Comparison of ENCODE assay signal across 8 cellular contexts in the genomic region with DNA sequence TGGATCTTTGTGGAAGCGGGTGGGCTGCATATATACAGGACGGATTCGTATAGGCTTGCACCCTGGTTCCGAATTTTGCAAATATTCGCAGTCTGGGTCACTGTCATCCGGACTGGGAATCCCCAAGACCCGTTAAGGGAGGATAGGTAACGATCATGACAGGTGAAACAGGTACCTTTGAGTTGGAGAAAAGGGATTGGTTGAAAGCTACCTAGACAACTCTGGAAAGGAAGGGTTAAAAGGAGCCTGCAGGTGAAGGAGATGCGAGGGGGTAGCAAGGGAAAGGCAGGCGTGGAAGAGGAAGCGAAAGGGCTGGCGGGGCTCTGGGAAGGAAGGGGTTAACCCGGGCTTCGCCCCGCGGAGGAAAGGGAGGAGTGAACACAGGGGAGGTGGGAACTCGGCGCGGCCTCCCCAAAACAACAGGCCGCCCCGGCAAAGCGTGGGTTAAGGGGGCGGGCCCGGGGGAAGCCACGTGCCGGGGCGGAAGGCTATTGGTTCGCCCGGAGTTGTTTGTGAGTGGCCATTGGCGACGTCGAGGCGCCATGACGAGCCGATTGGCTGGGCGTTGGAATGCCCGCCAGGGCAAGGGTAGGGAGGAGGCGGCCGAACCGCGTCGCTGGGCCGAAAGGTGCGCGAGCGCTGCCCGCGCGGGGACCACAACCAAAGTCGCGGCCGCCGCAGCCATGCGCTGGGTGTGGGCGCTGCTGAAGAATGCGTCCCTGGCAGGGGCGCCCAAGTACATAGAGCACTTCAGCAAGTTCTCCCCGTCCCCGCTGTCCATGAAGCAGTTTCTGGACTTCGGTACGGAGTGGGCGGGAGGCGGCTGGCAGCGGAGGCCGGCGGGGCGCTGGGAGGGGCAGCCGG. TPM values are rescaled to one million over a fixed set of nuclear protein-coding genes. Genes with fewer than 3 reads are reported as not detected.
DNase-seq lines count a peak whose midpoint lies in the region; ATAC-seq, FAIRE-seq and TF ChIP-seq lines count a peak whose summit lies in the region.

A gene (plus strand): TSS at position 599 of the 864 bp plus-strand sequence. CDS start 85 bp downstream, at position 684.

- no peaks in the 10 kb centered on the region for H3K27me3 ChIP-seq in keratinocyte (ENCODE audit: control insufficient read depth, extremely low read depth, insufficient read depth, low read length)

- peak within 1 kb of the TSS; percentile 51 to 68 (median 62) for H3K4me3 ChIP-seq in keratinocyte (ENCODE audit: control insufficient read depth in 2 of 3, extremely low read depth in 1 of 3, insufficient read depth in 2 of 3, low read depth in 1 of 3, low read length in 3 of 3)

- dilution Hi-C loops in keratinocyte (cut with MboI; ENCODE audit: extremely low pct_ligation_motif_present, low sequenced_read_pairs): no loop called here

- TF ChIP-seq CTCF in keratinocyte (optimal IDR thresholded peaks at IDR 0.05 in 1 of 3, IDR thresholded peaks at IDR 0.05 in 1 of 3, conservative IDR thresholded peaks at IDR 0.05 in 1 of 3; ENCODE audit: extremely low read depth in 1 of 3, insufficient read depth in 2 of 3, low read length in 3 of 3): no peak

- ATAC-seq in GM19043 (IDR thresholded peaks at IDR 0.05; ENCODE audit: low read depth, unreplicated experiment) (peak; percentile 90), HG03378 (IDR thresholded peaks at IDR 0.05; ENCODE audit: unreplicated experiment) (peak; percentile 67)

- H2AFZ ChIP-seq in keratinocyte (ENCODE audit: control insufficient read depth, low read length): no peak within 1 kb of the TSS

- H3K4me2 ChIP-seq in keratinocyte (ENCODE audit: control insufficient read depth, extremely low read depth, insufficient read depth, low read depth, low read length): peak within 1 kb of the TSS; percentile 75

- no peak for FAIRE-seq in keratinocyte (lab: Jason Lieb, UNC)

- peaks cover 3% of the 10 kb centered on the region for H3K9me1 ChIP-seq in keratinocyte (ENCODE audit: control insufficient read depth, extremely low read depth, insufficient read depth, low read length)

- peak within 1 kb of the TSS; percentile 15 for H3K27ac ChIP-seq in keratinocyte (ENCODE audit: control insufficient read depth, insufficient read depth, low read length)

- H3K9me3 ChIP-seq in keratinocyte (ENCODE audit: control insufficient read depth, low read depth, low read length): no peaks in the 10 kb centered on the region

- no peaks in the 10 kb centered on the region for H3K79me2 ChIP-seq in keratinocyte (ENCODE audit: control insufficient read depth, insufficient read depth, low read length)

- H3K4me1 ChIP-seq in keratinocyte (ENCODE audit: control insufficient read depth, extremely low read depth, insufficient read depth, low read length): peaks cover 15% of the 10 kb centered on the region

- peaks cover 35% of the 10 kb centered on the region for H4K20me1 ChIP-seq in keratinocyte (ENCODE audit: control insufficient read depth, extremely low read depth, insufficient read depth, low read length)

- DNase-seq in AG20443 (ENCODE audit: low spot score) (peak; percentile 99), NCI-H446 treated with DMSO at 0.1 percent for 48 hours (lab: John Stamatoyannopoulos, UW) (peak; percentile 85), cerebellar nuclear complex (lab: John Stamatoyannopoulos, UW) (peak; percentile 78 to 79), keratinocyte (ENCODE audit: low read depth, low spot score) (no peak)
- peak; percentile 93 for DNase-seq in activated CD4-positive, alpha-beta T cell treated with anti-CD3 and anti-CD28 coated beads for 1 hour
- DNase-seq in stimulated activated CD4-positive, alpha-beta T cell treated with anti-CD3 and anti-CD28 coated beads, Interleukin-12 subunit alpha, Interleukin-12 subunit beta, amount 100 ng/mL, for 48 hours (ENCODE audit: low read depth in 2 of 3, low spot score in 1 of 3): peak; percentile 90 to 94 (median 91)

- peaks cover 9 to 13% of the 10 kb centered on the region in 2 experiments for H3K36me3 ChIP-seq in keratinocyte (ENCODE audit: control insufficient read depth in 2 of 2, extremely low read depth in 1 of 2, insufficient read depth in 2 of 2, low read length in 2 of 2)

- peak within 1 kb of the TSS; percentile 48 for H3K9ac ChIP-seq in keratinocyte (ENCODE audit: control insufficient read depth, extremely low read depth, insufficient read depth, low read length)

RNA-seq across cellular contexts. Expression of the gene that starts here (rescaled TPM):
- polyA plus RNA-seq in keratinocyte: 7.5 to 24.1 TPM (median 8.6 TPM) in 3 replicates
- 2.1 TPM for polyA plus RNA-seq in keratinocyte (2011; ENCODE audit: low read depth)
- polyA plus RNA-seq in keratinocyte (2011; cell fraction: cytosol; rRNA removed): 19.2 and 30.7 TPM in 2 replicates
- 21.7 and 30.4 TPM in 2 replicates for polyA plus RNA-seq in keratinocyte (2011; cell fraction: nucleus; rRNA removed)
- 5.9 and 11.2 TPM in 2 replicates for polyA plus RNA-seq in keratinocyte (2012; ENCODE audit: low replicate concordance)
- 21.8 to 28.3 TPM (median 21.9 TPM) in 3 replicates for polyA minus RNA-seq in keratinocyte
- polyA minus RNA-seq in keratinocyte (2011; cell fraction: cytosol; rRNA and poly(A)+ RNA removed): 18.8 TPM
- polyA minus RNA-seq in keratinocyte (2011; cell fraction: nucleus; rRNA and poly(A)+ RNA removed): 11.7 and 14.0 TPM in 2 replicates
